1 cellular context compared by ENCODE assay signal in the genomic region with DNA sequence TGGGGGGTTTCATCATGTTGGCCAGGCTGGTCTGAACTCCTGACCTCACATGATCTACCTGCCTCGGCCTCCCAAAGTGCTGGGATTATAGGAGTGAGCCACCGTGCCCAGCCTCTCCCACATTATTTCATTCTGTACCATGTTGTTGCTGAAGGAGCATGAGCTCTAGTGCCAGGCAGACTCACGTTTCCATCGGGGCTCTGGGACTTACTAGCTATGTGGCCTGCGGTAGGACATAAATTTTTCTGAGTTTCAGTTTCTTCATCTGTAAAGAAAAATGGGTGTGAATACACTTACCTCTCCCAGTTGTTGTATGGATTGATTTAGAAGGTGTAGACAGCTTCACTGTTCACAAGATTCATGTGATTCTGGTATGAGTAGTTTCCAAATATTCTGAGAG.
TF ChIP-seq lines count a peak whose summit lies in the region.

No MANE protein-coding gene starts in this region.

TF ChIP-seq in WTC11, 78 proteins besides CTCF, POLR2A, EP300 and RAD21 (continued from another document):
- TF ChIP-seq ZSCAN18 (CRISPR knock-in tag; IDR thresholded peaks at IDR 0.05) (no peak), ZBTB21 (CRISPR knock-in tag; IDR thresholded peaks at IDR 0.05; ENCODE audit: borderline replicate concordance) (no peak), GABPB1 (CRISPR knock-in tag; IDR thresholded peaks at IDR 0.05) (no peak), ESRRA (CRISPR knock-in tag; IDR thresholded peaks at IDR 0.05; ENCODE audit: borderline replicate concordance) (no peak), ZNF219 (CRISPR knock-in tag; IDR thresholded peaks at IDR 0.05; ENCODE audit: borderline replicate concordance) (no peak), PREB (CRISPR knock-in tag; IDR thresholded peaks at IDR 0.05; ENCODE audit: borderline replicate concordance) (no peak)
TF ChIP-seq in WTC11: peak in this region for 0.
